ENCODE assay signal across 1 cellular context in the genomic region with DNA sequence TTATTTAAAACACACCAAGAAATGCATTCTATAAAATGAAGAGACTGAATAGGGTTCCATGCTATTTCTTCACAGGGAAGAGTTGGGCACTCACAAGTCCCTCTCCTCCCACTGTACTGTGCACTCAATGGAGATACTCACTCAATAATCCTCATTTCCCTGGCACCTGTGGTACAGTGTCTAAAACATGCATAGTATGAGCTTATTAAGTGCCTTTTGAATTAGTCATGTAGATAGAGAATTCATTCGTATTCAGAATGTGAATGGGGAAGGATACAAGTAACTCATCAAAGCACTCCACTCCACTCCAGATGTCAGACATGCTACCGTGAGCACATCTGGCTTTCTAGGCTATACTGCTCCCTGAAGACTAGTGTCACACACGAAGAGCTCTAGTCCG.
TF ChIP-seq lines count a peak whose summit lies in the region.

No MANE protein-coding gene starts in this region.

TF ChIP-seq in GM23338, 12 proteins besides CTCF, POLR2A, EP300 and RAD21 (continued from another document):
- TF ChIP-seq, protein P1, sequence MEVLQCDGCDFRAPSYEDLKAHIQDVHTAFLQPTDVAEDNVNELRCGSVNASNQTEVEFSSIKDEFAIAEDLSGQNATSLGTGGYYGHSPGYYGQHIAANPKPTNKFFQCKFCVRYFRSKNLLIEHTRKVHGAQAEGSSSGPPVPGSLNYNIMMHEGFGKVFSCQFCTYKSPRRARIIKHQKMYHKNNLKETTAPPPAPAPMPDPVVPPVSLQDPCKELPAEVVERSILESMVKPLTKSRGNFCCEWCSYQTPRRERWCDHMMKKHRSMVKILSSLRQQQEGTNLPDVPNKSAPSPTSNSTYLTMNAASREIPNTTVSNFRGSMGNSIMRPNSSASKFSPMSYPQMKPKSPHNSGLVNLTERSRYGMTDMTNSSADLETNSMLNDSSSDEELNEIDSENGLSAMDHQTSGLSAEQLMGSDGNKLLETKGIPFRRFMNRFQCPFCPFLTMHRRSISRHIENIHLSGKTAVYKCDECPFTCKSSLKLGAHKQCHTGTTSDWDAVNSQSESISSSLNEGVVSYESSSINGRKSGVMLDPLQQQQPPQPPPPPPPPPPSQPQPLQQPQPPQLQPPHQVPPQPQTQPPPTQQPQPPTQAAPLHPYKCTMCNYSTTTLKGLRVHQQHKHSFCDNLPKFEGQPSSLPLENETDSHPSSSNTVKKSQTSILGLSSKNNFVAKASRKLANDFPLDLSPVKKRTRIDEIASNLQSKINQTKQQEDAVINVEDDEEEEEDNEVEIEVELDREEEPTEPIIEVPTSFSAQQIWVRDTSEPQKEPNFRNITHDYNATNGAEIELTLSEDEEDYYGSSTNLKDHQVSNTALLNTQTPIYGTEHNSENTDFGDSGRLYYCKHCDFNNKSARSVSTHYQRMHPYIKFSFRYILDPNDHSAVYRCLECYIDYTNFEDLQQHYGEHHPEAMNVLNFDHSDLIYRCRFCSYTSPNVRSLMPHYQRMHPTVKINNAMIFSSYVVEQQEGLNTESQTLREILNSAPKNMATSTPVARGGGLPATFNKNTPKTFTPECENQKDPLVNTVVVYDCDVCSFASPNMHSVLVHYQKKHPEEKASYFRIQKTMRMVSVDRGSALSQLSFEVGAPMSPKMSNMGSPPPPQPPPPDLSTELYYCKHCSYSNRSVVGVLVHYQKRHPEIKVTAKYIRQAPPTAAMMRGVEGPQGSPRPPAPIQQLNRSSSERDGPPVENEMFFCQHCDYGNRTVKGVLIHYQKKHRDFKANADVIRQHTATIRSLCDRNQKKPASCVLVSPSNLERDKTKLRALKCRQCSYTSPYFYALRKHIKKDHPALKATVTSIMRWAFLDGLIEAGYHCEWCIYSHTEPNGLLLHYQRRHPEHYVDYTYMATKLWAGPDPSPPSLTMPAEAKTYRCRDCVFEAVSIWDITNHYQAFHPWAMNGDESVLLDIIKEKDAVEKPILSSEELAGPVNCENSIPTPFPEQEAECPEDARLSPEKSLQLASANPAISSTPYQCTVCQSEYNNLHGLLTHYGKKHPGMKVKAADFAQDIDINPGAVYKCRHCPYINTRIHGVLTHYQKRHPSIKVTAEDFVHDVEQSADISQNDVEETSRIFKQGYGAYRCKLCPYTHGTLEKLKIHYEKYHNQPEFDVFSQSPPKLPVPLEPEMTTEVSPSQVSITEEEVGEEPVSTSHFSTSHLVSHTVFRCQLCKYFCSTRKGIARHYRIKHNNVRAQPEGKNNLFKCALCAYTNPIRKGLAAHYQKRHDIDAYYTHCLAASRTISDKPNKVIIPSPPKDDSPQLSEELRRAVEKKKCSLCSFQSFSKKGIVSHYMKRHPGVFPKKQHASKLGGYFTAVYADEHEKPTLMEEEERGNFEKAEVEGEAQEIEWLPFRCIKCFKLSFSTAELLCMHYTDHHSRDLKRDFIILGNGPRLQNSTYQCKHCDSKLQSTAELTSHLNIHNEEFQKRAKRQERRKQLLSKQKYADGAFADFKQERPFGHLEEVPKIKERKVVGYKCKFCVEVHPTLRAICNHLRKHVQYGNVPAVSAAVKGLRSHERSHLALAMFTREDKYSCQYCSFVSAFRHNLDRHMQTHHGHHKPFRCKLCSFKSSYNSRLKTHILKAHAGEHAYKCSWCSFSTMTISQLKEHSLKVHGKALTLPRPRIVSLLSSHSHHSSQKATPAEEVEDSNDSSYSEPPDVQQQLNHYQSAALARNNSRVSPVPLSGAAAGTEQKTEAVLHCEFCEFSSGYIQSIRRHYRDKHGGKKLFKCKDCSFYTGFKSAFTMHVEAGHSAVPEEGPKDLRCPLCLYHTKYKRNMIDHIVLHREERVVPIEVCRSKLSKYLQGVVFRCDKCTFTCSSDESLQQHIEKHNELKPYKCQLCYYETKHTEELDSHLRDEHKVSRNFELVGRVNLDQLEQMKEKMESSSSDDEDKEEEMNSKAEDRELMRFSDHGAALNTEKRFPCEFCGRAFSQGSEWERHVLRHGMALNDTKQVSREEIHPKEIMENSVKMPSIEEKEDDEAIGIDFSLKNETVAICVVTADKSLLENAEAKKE (CRISPR knock-in tag; IDR thresholded peaks at IDR 0.05) = no peak
- TF ChIP-seq EZH2 (IDR thresholded peaks at IDR 0.05; ENCODE audit: low read depth, unreplicated experiment) (no peak), EZH2phosphoT487 (IDR thresholded peaks at IDR 0.05; ENCODE audit: unreplicated experiment) (no peak), ZNF331 (CRISPR knock-in tag; IDR thresholded peaks at IDR 0.05; ENCODE audit: low read depth) (no peak)
- TF ChIP-seq, protein P2, sequence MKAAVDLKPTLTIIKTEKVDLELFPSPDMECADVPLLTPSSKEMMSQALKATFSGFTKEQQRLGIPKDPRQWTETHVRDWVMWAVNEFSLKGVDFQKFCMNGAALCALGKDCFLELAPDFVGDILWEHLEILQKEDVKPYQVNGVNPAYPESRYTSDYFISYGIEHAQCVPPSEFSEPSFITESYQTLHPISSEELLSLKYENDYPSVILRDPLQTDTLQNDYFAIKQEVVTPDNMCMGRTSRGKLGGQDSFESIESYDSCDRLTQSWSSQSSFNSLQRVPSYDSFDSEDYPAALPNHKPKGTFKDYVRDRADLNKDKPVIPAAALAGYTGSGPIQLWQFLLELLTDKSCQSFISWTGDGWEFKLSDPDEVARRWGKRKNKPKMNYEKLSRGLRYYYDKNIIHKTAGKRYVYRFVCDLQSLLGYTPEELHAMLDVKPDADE (IDR thresholded peaks at IDR 0.05) = no peak
TF ChIP-seq in GM23338: peak in this region for 0.
